In the genomic region with DNA sequence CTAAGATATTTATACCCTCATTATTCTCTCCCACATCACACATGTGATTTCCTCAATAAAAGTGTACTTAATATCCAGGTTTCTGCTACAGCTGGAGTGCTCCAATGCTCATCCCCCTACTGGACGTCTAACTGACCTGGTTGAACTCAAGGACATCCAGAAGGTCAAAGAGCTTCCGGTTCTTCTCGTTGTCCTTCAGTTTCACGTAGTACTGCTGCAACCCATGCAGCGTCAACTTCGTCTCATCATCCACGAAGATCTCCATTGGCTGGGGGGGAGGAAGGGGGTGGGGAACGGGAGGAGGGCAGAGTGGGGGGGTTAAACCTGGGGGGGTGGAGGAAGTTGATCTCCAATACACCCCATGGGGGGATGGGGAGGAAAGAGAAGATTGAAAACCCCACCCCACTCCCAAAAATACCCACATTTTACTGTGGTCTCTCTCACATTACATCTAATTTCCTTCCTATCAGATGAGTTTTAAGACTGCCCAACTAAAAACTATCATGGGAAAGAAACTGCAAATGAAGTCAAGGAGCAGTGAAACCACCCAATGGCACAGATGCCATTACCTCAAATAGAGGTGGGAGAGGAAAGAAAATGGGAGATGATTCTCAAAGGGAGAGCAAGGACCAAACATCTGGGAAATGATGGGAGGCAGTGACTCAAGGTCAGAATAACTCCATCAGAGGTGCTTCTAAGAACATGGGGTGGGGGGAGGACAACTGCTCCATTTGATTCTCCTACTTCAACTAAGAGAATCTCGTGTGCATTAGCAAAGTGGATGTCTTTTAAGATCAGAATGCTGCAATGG, we compare ENCODE assay signal across 1 cellular context.
TF ChIP-seq lines count a peak whose summit lies in the region.

No MANE protein-coding gene starts in this region.

TF ChIP-seq in HepG2, 621 proteins besides CTCF, POLR2A, EP300 and RAD21 (continued from another document):
- TF ChIP-seq, protein P1, sequence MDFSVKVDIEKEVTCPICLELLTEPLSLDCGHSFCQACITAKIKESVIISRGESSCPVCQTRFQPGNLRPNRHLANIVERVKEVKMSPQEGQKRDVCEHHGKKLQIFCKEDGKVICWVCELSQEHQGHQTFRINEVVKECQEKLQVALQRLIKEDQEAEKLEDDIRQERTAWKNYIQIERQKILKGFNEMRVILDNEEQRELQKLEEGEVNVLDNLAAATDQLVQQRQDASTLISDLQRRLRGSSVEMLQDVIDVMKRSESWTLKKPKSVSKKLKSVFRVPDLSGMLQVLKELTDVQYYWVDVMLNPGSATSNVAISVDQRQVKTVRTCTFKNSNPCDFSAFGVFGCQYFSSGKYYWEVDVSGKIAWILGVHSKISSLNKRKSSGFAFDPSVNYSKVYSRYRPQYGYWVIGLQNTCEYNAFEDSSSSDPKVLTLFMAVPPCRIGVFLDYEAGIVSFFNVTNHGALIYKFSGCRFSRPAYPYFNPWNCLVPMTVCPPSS (IDR thresholded peaks at IDR 0.05): no peak
- TF ChIP-seq, protein P2, sequence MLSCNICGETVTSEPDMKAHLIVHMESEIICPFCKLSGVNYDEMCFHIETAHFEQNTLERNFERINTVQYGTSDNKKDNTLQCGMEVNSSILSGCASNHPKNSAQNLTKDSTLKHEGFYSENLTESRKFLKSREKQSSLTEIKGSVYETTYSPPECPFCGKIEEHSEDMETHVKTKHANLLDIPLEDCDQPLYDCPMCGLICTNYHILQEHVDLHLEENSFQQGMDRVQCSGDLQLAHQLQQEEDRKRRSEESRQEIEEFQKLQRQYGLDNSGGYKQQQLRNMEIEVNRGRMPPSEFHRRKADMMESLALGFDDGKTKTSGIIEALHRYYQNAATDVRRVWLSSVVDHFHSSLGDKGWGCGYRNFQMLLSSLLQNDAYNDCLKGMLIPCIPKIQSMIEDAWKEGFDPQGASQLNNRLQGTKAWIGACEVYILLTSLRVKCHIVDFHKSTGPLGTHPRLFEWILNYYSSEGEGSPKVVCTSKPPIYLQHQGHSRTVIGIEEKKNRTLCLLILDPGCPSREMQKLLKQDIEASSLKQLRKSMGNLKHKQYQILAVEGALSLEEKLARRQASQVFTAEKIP (CRISPR knock-in tag; IDR thresholded peaks at IDR 0.05; ENCODE audit: borderline replicate concordance): no peak
- no peak for TF ChIP-seq KDM5A (IDR thresholded peaks at IDR 0.05; ENCODE audit: borderline replicate concordance, low read length)
- TF ChIP-seq, protein P3, sequence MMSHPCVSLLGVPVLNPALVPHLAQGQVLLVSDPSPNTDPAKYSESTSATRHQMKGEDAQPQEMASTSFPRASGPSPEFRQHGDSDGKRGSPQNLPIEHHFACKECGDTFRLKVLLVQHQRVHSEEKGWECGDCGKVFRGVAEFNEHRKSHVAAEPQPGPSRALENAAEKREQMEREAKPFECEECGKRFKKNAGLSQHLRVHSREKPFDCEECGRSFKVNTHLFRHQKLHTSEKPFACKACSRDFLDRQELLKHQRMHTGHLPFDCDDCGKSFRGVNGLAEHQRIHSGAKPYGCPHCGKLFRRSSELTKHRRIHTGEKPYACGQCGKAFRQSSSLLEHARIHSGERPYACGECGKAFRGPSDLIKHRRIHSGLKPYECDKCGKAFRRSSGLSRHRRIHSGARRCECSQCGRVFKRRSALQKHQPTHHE (CRISPR knock-in tag; IDR thresholded peaks at IDR 0.05; ENCODE audit: borderline replicate concordance): no peak
